ENCODE assay signal across 1 cellular context in genomic region chr9:110842976-110843375, GRCh38.
TF ChIP-seq lines count a peak whose summit lies in the region.

No MANE protein-coding gene starts in this region.

TF ChIP-seq in WTC11, 78 proteins besides CTCF, POLR2A, EP300 and RAD21 (continued from another document):
- TF ChIP-seq, protein P1, sequence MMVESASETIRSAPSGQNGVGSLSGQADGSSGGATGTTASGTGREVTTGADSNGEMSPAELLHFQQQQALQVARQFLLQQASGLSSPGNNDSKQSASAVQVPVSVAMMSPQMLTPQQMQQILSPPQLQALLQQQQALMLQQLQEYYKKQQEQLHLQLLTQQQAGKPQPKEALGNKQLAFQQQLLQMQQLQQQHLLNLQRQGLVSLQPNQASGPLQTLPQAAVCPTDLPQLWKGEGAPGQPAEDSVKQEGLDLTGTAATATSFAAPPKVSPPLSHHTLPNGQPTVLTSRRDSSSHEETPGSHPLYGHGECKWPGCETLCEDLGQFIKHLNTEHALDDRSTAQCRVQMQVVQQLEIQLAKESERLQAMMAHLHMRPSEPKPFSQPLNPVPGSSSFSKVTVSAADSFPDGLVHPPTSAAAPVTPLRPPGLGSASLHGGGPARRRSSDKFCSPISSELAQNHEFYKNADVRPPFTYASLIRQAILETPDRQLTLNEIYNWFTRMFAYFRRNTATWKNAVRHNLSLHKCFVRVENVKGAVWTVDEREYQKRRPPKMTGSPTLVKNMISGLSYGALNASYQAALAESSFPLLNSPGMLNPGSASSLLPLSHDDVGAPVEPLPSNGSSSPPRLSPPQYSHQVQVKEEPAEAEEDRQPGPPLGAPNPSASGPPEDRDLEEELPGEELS (CRISPR knock-in tag; IDR thresholded peaks at IDR 0.05), result no peak
- no peak for TF ChIP-seq AR (CRISPR knock-in tag; IDR thresholded peaks at IDR 0.05)
- no peak for TF ChIP-seq MYBL2 (CRISPR knock-in tag; IDR thresholded peaks at IDR 0.05)
- no peak for TF ChIP-seq SMAD3 (CRISPR knock-in tag; IDR thresholded peaks at IDR 0.05; ENCODE audit: borderline replicate concordance)
- TF ChIP-seq IRF1 (CRISPR knock-in tag; IDR thresholded peaks at IDR 0.05), result no peak
- TF ChIP-seq, protein P2, sequence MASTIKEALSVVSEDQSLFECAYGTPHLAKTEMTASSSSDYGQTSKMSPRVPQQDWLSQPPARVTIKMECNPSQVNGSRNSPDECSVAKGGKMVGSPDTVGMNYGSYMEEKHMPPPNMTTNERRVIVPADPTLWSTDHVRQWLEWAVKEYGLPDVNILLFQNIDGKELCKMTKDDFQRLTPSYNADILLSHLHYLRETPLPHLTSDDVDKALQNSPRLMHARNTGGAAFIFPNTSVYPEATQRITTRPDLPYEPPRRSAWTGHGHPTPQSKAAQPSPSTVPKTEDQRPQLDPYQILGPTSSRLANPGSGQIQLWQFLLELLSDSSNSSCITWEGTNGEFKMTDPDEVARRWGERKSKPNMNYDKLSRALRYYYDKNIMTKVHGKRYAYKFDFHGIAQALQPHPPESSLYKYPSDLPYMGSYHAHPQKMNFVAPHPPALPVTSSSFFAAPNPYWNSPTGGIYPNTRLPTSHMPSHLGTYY (CRISPR knock-in tag; IDR thresholded peaks at IDR 0.05), result no peak
